In the genomic region with DNA sequence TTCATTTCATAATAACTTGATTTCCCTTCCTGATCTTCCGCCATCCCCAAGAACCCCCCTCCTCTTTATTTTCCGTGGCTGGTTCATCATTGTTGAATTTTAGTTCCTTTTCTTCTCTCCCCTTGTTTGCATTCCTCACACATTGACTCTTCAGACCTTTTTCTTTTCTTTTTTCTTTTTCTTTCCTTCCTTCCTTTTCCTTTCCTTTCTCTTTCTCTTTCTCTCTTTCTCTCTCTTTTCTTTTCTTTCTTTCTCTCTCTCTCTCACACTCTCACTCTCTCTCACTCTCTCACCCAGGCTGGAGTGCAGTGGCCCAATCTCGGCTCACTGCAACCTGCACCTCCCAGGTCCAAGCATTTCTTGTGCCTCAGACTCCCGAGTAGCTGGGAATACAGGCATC, we compare ENCODE assay signal across 2 cellular contexts.
TF ChIP-seq lines count a peak whose summit lies in the region.

No MANE protein-coding gene starts in this region.

TF ChIP-seq in HEK293, 187 proteins besides CTCF, POLR2A, EP300 and RAD21 (continued from another document):
- TF ChIP-seq, protein P1, sequence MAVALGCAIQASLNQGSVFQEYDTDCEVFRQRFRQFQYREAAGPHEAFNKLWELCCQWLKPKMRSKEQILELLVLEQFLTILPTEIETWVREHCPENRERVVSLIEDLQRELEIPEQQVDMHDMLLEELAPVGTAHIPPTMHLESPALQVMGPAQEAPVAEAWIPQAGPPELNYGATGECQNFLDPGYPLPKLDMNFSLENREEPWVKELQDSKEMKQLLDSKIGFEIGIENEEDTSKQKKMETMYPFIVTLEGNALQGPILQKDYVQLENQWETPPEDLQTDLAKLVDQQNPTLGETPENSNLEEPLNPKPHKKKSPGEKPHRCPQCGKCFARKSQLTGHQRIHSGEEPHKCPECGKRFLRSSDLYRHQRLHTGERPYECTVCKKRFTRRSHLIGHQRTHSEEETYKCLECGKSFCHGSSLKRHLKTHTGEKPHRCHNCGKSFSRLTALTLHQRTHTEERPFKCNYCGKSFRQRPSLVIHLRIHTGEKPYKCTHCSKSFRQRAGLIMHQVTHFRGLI (tag by site-specific recombination; IDR thresholded peaks at IDR 0.05): no peak
- TF ChIP-seq ZNF645 (tag by site-specific recombination; IDR thresholded peaks at IDR 0.05): no peak
- TF ChIP-seq ZNF660 (tag by site-specific recombination; IDR thresholded peaks at IDR 0.05): no peak
- TF ChIP-seq YY2 (tag by site-specific recombination; IDR thresholded peaks at IDR 0.05): no peak
- TF ChIP-seq ZNF776 (tag by site-specific recombination; IDR thresholded peaks at IDR 0.05; ENCODE audit: borderline replicate concordance): no peak
- TF ChIP-seq PRDM1 (tag by site-specific recombination; IDR thresholded peaks at IDR 0.05): peak; percentile 98
TF ChIP-seq in HEK293: peak in this region for 2.

TF ChIP-seq in IMR-90, 13 proteins besides CTCF, POLR2A, EP300 and RAD21 (continued from another document):
- TF ChIP-seq, protein P2, sequence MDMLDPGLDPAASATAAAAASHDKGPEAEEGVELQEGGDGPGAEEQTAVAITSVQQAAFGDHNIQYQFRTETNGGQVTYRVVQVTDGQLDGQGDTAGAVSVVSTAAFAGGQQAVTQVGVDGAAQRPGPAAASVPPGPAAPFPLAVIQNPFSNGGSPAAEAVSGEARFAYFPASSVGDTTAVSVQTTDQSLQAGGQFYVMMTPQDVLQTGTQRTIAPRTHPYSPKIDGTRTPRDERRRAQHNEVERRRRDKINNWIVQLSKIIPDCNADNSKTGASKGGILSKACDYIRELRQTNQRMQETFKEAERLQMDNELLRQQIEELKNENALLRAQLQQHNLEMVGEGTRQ (IDR thresholded peaks at IDR 0.05; ENCODE audit: low read depth, low read length): no peak
- TF ChIP-seq ELK1 (IDR thresholded peaks at IDR 0.05; ENCODE audit: borderline replicate concordance, low read depth, low read length) (no peak), CHD1 (IDR thresholded peaks at IDR 0.05; ENCODE audit: low read depth, low read length) (no peak), MAFK (IDR thresholded peaks at IDR 0.05; ENCODE audit: low read depth, low read length) (no peak), RFX5 (IDR thresholded peaks at IDR 0.05; ENCODE audit: low read depth, low read length) (no peak), MAZ (IDR thresholded peaks at IDR 0.05; ENCODE audit: borderline replicate concordance, low read depth, low read length) (no peak), SMC3 (IDR thresholded peaks at IDR 0.05; ENCODE audit: low read depth, low read length) (no peak)
